6 cellular contexts compared by ENCODE assay signal in genomic region chr16:30194177-30194925, GRCh38. TPM values are rescaled to one million over a fixed set of nuclear protein-coding genes. Genes with fewer than 3 reads are reported as not detected.
DNase-seq lines count a peak whose midpoint lies in the region; ATAC-seq and TF ChIP-seq lines count a peak whose summit lies in the region.
"Not testable (repeated sequence)": the region's sequence is repeated elsewhere in the genome, so short reads cannot be mapped to it uniquely, and the experiment has no call there.

No MANE protein-coding gene starts in this region.

- TF ChIP-seq POLR2A in esophagus squamous epithelium (IDR thresholded peaks at IDR 0.05): not testable (repeated sequence)

- H3K27me3 Mint-ChIP-seq in nephron progenitor cell (ENCODE audit: low read depth, poor library complexity): not testable (repeated sequence)

- intact Hi-C loops in esophagus squamous epithelium (cut with DNase I): not testable (repeated sequence)

- H3K27me3 ChIP-seq in WERI-Rb-1 (ENCODE audit: insufficient read depth, low read depth, severe bottlenecking); esophagus squamous epithelium: not testable (repeated sequence)

- H3K4me3 Mint-ChIP-seq in nephron progenitor cell: not testable (repeated sequence)

- not testable (repeated sequence) for H3K4me1 Mint-ChIP-seq in nephron progenitor cell

- DNase-seq in AG10803 (ENCODE audit: low read depth); WERI-Rb-1; esophagus squamous epithelium (lab: John Stamatoyannopoulos, UW): not testable (repeated sequence)
- peak; percentile 20 for DNase-seq in nephron progenitor cell

- H3K36me3 ChIP-seq in WERI-Rb-1, esophagus squamous epithelium: not testable (repeated sequence)

- not testable (repeated sequence) for H3K4me1 ChIP-seq in esophagus squamous epithelium

- not testable (repeated sequence) for TF ChIP-seq CTCF in AG10803 (conservative IDR thresholded peaks at IDR 0.05; ENCODE audit: low read length); WERI-Rb-1 (IDR thresholded peaks at IDR 0.05; ENCODE audit: low read depth, low read length); esophagus squamous epithelium (IDR thresholded peaks at IDR 0.05); nephron progenitor cell (IDR thresholded peaks at IDR 0.05)

- WGBS in esophagus squamous epithelium, 2 donors: 1% methylated on average over 14 of the region's 60 CpGs; no CpG with 5 or more reads in 1 of the 2 donors

- H3K4me3 ChIP-seq in AG10803 (ENCODE audit: low read length) (peak overlapping the region; percentile 54), WERI-Rb-1 (ENCODE audit: low read depth, low read length) (peak overlapping the region; percentile 38), esophagus squamous epithelium (peak overlapping the region in 3 of 4 donors; percentile 39 to 64 (median 39))

- not testable (repeated sequence) for H3K9me3 Mint-ChIP-seq in nephron progenitor cell

- not testable (repeated sequence) for H3K27ac Mint-ChIP-seq in nephron progenitor cell

- H3K9me3 ChIP-seq in WERI-Rb-1 (ENCODE audit: severe bottlenecking); esophagus squamous epithelium: not testable (repeated sequence)

- not testable (repeated sequence) for H3K36me3 Mint-ChIP-seq in nephron progenitor cell (ENCODE audit: low read depth)

- H3K27ac ChIP-seq in WERI-Rb-1: not testable (repeated sequence)
- H3K27ac ChIP-seq in esophagus squamous epithelium: peak overlapping the region in 3 of 4 donors; percentile 25 to 64 (median 36)

- ATAC-seq in GM19467 (IDR thresholded peaks at IDR 0.05; ENCODE audit: unreplicated experiment) (peak; percentile 41), HG03097 (IDR thresholded peaks at IDR 0.05; ENCODE audit: low FRiP score, unreplicated experiment) (peak; percentile 49)

RNA-seq across cellular contexts. Expression of gene SLX1A, which starts 0.7 kb away (rescaled TPM):
- 10 to 100 TPM; 31.9 to 51.1 (median 46.5) TPM for total RNA-seq in esophagus squamous epithelium

RNA-seq across cellular contexts. Expression of gene BOLA2B, which starts 0.9 kb away (rescaled TPM):
- total RNA-seq in esophagus squamous epithelium: 100 to 1,000 TPM; 190 to 623 (median 313) TPM

RNA-seq across cellular contexts. Expression of gene SULT1A3, which starts 4.7 kb away (rescaled TPM):
- total RNA-seq in esophagus squamous epithelium: 10 to 100 TPM in 2 of 4 donors, 1 to 10 TPM in 2; 1.1 to 17.2 (median 7.3) TPM

RNA-seq across cellular contexts. Expression of gene CORO1A, which starts 10.9 kb away (rescaled TPM):
- total RNA-seq in esophagus squamous epithelium: 10 to 100 TPM in 3 of 4 donors, 1 to 10 TPM in 1; 9.5 to 29.1 (median 23.2) TPM

RNA-seq across cellular contexts. Expression of gene NPIPB13, which starts 53.9 kb away (rescaled TPM):
- total RNA-seq in esophagus squamous epithelium: 1 to 10 TPM in 2 of 4 donors, under 1 TPM in 1, not detected in 1; 0.94 to 4.2 (median 2.4) TPM
